1 cellular context compared by ENCODE assay signal in genomic region chr16:15523092-15523541, GRCh38.
TF ChIP-seq lines count a peak whose summit lies in the region.

No MANE protein-coding gene starts in this region.

TF ChIP-seq in GM23338, 12 proteins besides CTCF, POLR2A, EP300 and RAD21 (continued from another document):
- TF ChIP-seq ETS1 (IDR thresholded peaks at IDR 0.05) (no peak), EZH2 (IDR thresholded peaks at IDR 0.05; ENCODE audit: low read depth, unreplicated experiment) (no peak), ZNF331 (CRISPR knock-in tag; IDR thresholded peaks at IDR 0.05; ENCODE audit: low read depth) (no peak), REST (IDR thresholded peaks at IDR 0.05; ENCODE audit: unreplicated experiment) (no peak), STAT1 (IDR thresholded peaks at IDR 0.05; ENCODE audit: unreplicated experiment) (no peak), POLR2AphosphoS5 (IDR thresholded peaks at IDR 0.05; ENCODE audit: low read depth) (no peak)
TF ChIP-seq in GM23338: peak in this region for 0.
